26 cellular contexts compared by ENCODE assay signal in the genomic region with DNA sequence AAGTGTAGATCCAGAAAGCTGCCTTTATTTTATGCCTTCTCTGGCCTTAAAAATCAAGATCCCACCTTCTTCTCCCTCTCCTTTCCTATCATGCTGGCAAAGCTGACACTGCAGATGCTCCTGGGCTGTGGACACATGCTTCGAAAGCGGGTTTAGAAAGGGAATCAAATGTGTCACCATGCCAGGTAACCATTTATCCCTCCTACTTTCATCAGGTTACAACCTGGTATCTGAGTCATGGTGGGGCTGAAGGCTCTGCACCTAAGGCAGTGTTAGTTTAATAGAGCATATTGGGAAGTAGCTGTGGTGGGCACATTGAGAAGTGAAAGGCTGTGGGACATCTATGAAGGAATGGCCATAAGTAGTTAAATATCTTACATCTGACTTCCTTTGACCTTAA.
A peak's percentile ranks its signal among the peaks of the same experiment; 100 is the strongest.
DNase-seq lines count a peak whose midpoint lies in the region; ATAC-seq, FAIRE-seq and TF ChIP-seq lines count a peak whose summit lies in the region.
"Had no signal": no experiment of that assay in that cellular context is flagged by ENCODE, and none has a peak within 500 bp of the region (broad histone marks: within the 10 kb centered on the region; RNA-seq: fewer than 3 reads in every experiment).

No MANE protein-coding gene starts in this region.

- no peak overlapping the region for H3K27ac ChIP-seq in mesendoderm (ENCODE audit: low read depth, low read length)
- H3K27ac ChIP-seq: 22Rv1, SJCRH30 had no signal

- H3K4me3 ChIP-seq in mesendoderm (ENCODE audit: low read length) = no peak overlapping the region
- H3K4me3 ChIP-seq: K562, SJCRH30 had no signal

- H3K79me1 ChIP-seq in mesendoderm (ENCODE audit: low read length) = no peaks in the 10 kb centered on the region

- no peak overlapping the region for H3K18ac ChIP-seq in mesendoderm (ENCODE audit: low read length)

- FAIRE-seq in RCC 7860 (lab: Jason Lieb, UNC) = no peak
- FAIRE-seq: HepG2, K562 had no signal

- H3K27me3 ChIP-seq in mesendoderm (ENCODE audit: insufficient read depth, low read length, poor library complexity) = no peaks in the 10 kb centered on the region
- H3K27me3 ChIP-seq: BE2C, SJCRH30 had no signal

- no peak overlapping the region for H2BK120ac ChIP-seq in mesendoderm (ENCODE audit: low read depth, low read length)

- no peak overlapping the region for H3K9ac ChIP-seq in mesendoderm (ENCODE audit: low read length)

- WGBS in mesendoderm (ENCODE audit: extremely low coverage, insufficient coverage, low lambda C conversion rate) = no CpG with 5 or more reads among the region's 2 CpGs

- H3K4me2 ChIP-seq in mesendoderm (ENCODE audit: low read length) = no peak overlapping the region

- ATAC-seq in esophagus mucosa = peak; percentile 65
- ATAC-seq: HepG2, K562, Right ventricle myocardium inferior had no signal

- no peak overlapping the region for H2BK5ac ChIP-seq in mesendoderm (ENCODE audit: low read length)

- no peaks in the 10 kb centered on the region for H3K79me2 ChIP-seq in mesendoderm (ENCODE audit: control insufficient read depth, insufficient read depth, low read length)

- no peak overlapping the region for H3K4ac ChIP-seq in mesendoderm (ENCODE audit: low read depth, low read length)

- H4K8ac ChIP-seq in mesendoderm (ENCODE audit: low read depth, low read length) = no peak overlapping the region

- no peaks in the 10 kb centered on the region for H3K36me3 ChIP-seq in mesendoderm (ENCODE audit: control insufficient read depth, insufficient read depth, low read length)
- H3K36me3 ChIP-seq: BE2C, SJCRH30 had no signal

- H2BK15ac ChIP-seq in mesendoderm (replicated peaks; ENCODE audit: low read depth) = no peak overlapping the region

- H3K56ac ChIP-seq in mesendoderm (ENCODE audit: low read length) = peak overlapping the region; percentile 9

- H3K4me1 ChIP-seq in mesendoderm (ENCODE audit: control insufficient read depth, low read depth, low read length) = no peaks in the 10 kb centered on the region
- H3K4me1 ChIP-seq: BE2C, SJCRH30 had no signal

- TF ChIP-seq POLR2A in erythroblast (IDR thresholded peaks at IDR 0.05; ENCODE audit: low read length) = no peak

- no peak overlapping the region for H3K23ac ChIP-seq in mesendoderm (ENCODE audit: low read length)

- H2AK5ac ChIP-seq in mesendoderm (ENCODE audit: low read length) = no peak overlapping the region

- DNase-seq in DMS53 (lab: John Stamatoyannopoulos, UW) = peak; percentile 3
- DNase-seq in DMS53 treated with DMSO at 0.1 percent for 48 hours (lab: John Stamatoyannopoulos, UW; ENCODE audit: unreplicated experiment) = no peak
- DNase-seq in mesendoderm = no peak
- DNase-seq in RCC 7860 (ENCODE audit: low spot score) = no peak
- no peak for DNase-seq in erythroblast (lab: John Stamatoyannopoulos, UW)
- no peak for DNase-seq in stimulated activated CD8-positive, alpha-beta memory T cell treated with anti-CD3 and anti-CD28 coated beads, Interleukin-4, amount 100 ng/mL, for 48 hours
- DNase-seq in retina = no peak
- DNase-seq: ACHN; BE2C; CD8-positive, alpha-beta memory T cell; H7; Kasumi-1; NCI-H1092 treated with DMSO at 0.1 percent for 48 hours; NCI-H1436; NCI-H187; NCI-H2081 treated with DMSO at 0.1 percent for 48 hours; NCI-H2171 treated with DMSO at 0.1 percent for 48 hours; NCI-H345; NCI-H524; NCI-H748 treated with DMSO at 0.1 percent for 48 hours; SJCRH30 had no signal

- no peak overlapping the region for H4K5ac ChIP-seq in mesendoderm (ENCODE audit: low read length)
